In genomic region chr12:48901278-48901677, GRCh38 we compare ENCODE assay signal across 1 cellular context.
TF ChIP-seq lines count a peak whose summit lies in the region.

No MANE protein-coding gene starts in this region.

TF ChIP-seq in GM12878, 131 proteins besides CTCF, POLR2A, EP300 and RAD21:
- TF ChIP-seq ZBTB40 (IDR thresholded peaks at IDR 0.05; ENCODE audit: borderline replicate concordance) (peak; percentile 44; the same call in 1 of the 2 replicates), E2F4 (IDR thresholded peaks at IDR 0.05; ENCODE audit: low read depth, low read length) (no peak), REST (IDR thresholded peaks at IDR 0.05; ENCODE audit: low read depth, low read length) (no peak), TAF1 (IDR thresholded peaks at IDR 0.05; ENCODE audit: borderline replicate concordance, low read depth, low read length) (no peak), MTA2 (IDR thresholded peaks at IDR 0.05; ENCODE audit: low read depth) (0 out of 2 replicates have a peak, but pooled peaks have one; percentile 28), MYB (IDR thresholded peaks at IDR 0.05; ENCODE audit: borderline replicate concordance, low read depth, low read length) (no peak), JUND (IDR thresholded peaks at IDR 0.05; ENCODE audit: low read depth, low read length) (peak; percentile 88), IRF4 (IDR thresholded peaks at IDR 0.05; ENCODE audit: low read depth, low read length) (peak; percentile 88), MAX (IDR thresholded peaks at IDR 0.05; ENCODE audit: low read depth, low read length) (no peak), JUNB (IDR thresholded peaks at IDR 0.05) (peak; percentile 84), HSF1 (IDR thresholded peaks at IDR 0.05; ENCODE audit: low read depth, low read length) (no peak)
TF ChIP-seq in GM12878: peak in this region for 5.
